ENCODE assay signal across 23 cellular contexts in genomic region chr1:147470079-147470478, GRCh38.
"Had no signal": no experiment of that assay in that cellular context is flagged by ENCODE, and none has a peak within 500 bp of the region (broad histone marks: within the 10 kb centered on the region; RNA-seq: fewer than 3 reads in every experiment).

No MANE protein-coding gene starts in this region.

- H3K27ac ChIP-seq: coronary artery, dorsolateral prefrontal cortex, esophagus muscularis mucosa, foreskin keratinocyte, gastroesophageal sphincter, heart left ventricle, hepatocyte, left lung had no signal

- ATAC-seq: foreskin keratinocyte; gastroesophageal sphincter; heart left ventricle; left lung; left ventricle myocardium superior; naive thymus-derived CD8-positive, alpha-beta T cell had no signal

- H3K4me1 ChIP-seq: esophagus muscularis mucosa, foreskin keratinocyte, gastroesophageal sphincter, heart left ventricle had no signal

- H3K4me3 ChIP-seq: coronary artery, dorsolateral prefrontal cortex, esophagus muscularis mucosa, gastroesophageal sphincter, heart left ventricle, hepatocyte, left lung, lung had no signal

- H3K79me2 ChIP-seq: hepatocyte had no signal

- H2AFZ ChIP-seq: hepatocyte had no signal

- H3K4me2 ChIP-seq: hepatocyte had no signal

- DNase-seq: dermis blood vessel endothelial cell; dorsolateral prefrontal cortex; effector CD4-positive, alpha-beta T cell; effector memory CD4-positive, alpha-beta T cell; foreskin keratinocyte; heart left ventricle; hypothalamus; immature natural killer cell; islet precursor cell; kidney; kidney glomerular epithelial cell; left lung; left ventricle myocardium superior; mammary epithelial cell; mesendoderm; midbrain; naive B cell; naive thymus-derived CD8-positive, alpha-beta T cell had no signal

- H3K36me3 ChIP-seq: esophagus muscularis mucosa, gastroesophageal sphincter, heart left ventricle, left lung had no signal
